In the genomic region with DNA sequence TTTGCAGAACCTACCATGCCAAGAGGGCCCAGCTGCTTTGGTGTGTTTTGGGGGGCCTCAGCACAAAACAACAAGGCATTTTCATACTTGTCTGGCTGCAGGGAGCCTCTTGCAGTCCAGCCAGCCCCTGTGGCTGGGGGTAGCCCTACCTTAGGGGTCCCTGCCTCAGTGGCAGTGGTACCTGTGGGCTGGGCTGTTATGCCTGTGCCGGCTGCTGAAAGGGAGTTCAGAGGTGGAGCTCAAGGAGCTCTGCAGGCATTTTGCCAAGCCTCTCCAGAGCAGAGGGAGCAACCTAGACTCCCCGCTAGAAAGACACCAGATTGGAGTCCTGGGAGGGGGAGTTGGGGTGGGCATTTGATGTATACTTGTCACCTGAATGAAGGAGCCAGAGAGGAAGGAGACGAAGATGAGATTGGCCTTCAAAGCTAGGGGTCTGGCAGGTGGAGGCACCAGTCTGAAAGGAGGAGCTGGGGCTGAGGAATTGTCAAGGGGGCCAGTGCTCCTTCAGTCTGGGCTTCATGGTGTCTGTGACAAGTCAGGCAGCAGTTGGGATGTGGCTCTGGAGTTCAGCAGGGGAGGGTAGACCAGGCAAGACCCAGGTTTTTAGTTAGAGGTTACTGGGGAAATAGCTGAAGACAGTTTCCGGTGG, we compare ENCODE assay signal across 11 cellular contexts. TPM values are rescaled to one million over a fixed set of nuclear protein-coding genes. Genes with fewer than 3 reads are reported as not detected.
DNase-seq lines count a peak whose midpoint lies in the region; ATAC-seq, FAIRE-seq and TF ChIP-seq lines count a peak whose summit lies in the region.
"Had no signal": no experiment of that assay in that cellular context is flagged by ENCODE, and none has a peak within 500 bp of the region (broad histone marks: within the 10 kb centered on the region; RNA-seq: fewer than 3 reads in every experiment).

No MANE protein-coding gene starts in this region.

- peaks cover 4 to 24% of the 10 kb centered on the region in 2 experiments; a peak in 4 of 5 replicates for H3K36me3 ChIP-seq in HepG2 (replicated peaks in 1 of 2; ENCODE audit: control insufficient read depth in 1 of 2, insufficient read depth in 2 of 2, low read length in 2 of 2)

- ATAC-seq in activated naive CD4-positive, alpha-beta T cell treated with anti-CD3 and anti-CD28 coated beads, Interleukin-2, amount 50 U/mL, for 72 hours: no peak
- ATAC-seq in HepG2 (no peak), HG03378 (IDR thresholded peaks at IDR 0.05; ENCODE audit: unreplicated experiment) (no peak), GM19455 (IDR thresholded peaks at IDR 0.05; ENCODE audit: unreplicated experiment) (no peak)

- H4K20me1 ChIP-seq in HepG2 (ENCODE audit: insufficient read depth, low read length): no peaks in the 10 kb centered on the region

- H3K79me2 ChIP-seq in HepG2 (ENCODE audit: insufficient read depth, low read length): peaks cover 37% of the 10 kb centered on the region

- H3K4me1 Mint-ChIP-seq in activated naive CD4-positive, alpha-beta T cell treated with anti-CD3 and anti-CD28 coated beads for 36 hours (ENCODE audit: low read depth): peaks cover 4% of the 10 kb centered on the region
- no peaks in the 10 kb centered on the region for H3K4me1 Mint-ChIP-seq in type B pancreatic cell (ENCODE audit: unreplicated experiment)

- TF ChIP-seq CTCF in HepG2 (CRISPR knock-in tag; IDR thresholded peaks at IDR 0.05): no peak
- TF ChIP-seq CTCF in type B pancreatic cell (conservative IDR thresholded peaks at IDR 0.05): no peak

- POLR2A ChIA-PET in HepG2 (lab: Yijun Ruan, JAX): interaction anchor here (1.0 to 6.6 kb wide), 8 partner anchors 8 to 222 kb away, joined by 3 to 91 read pairs (median 31); partner anchors contain the start of genes GDF9, HSPA4, LEAP2 and UQCRQ

- no peaks in the 10 kb centered on the region for H3K9me3 ChIP-seq in HepG2 (ENCODE audit: low read length)

- H2AFZ ChIP-seq in HepG2 (ENCODE audit: low read length): no peak overlapping the region

- no peak overlapping the region for H3K27ac Mint-ChIP-seq in activated naive CD4-positive, alpha-beta T cell treated with anti-CD3 and anti-CD28 coated beads for 36 hours
- H3K27ac Mint-ChIP-seq in activated naive CD4-positive, alpha-beta T cell treated with anti-CD3 and anti-CD28 coated beads, Interleukin-2, amount 50 U/mL, for 72 hours: no peak overlapping the region
- peak overlapping the region; percentile 18 for H3K27ac Mint-ChIP-seq in type B pancreatic cell

- no peak for TF ChIP-seq POLR2A in HepG2 (IDR thresholded peaks at IDR 0.05; ENCODE audit: insufficient read depth in 1 of 2, low read depth in 2 of 2, low read length in 2 of 2)

- H3K9me3 Mint-ChIP-seq in activated naive CD4-positive, alpha-beta T cell treated with anti-CD3 and anti-CD28 coated beads for 36 hours: no peaks in the 10 kb centered on the region
- no peaks in the 10 kb centered on the region for H3K9me3 Mint-ChIP-seq in activated naive CD4-positive, alpha-beta T cell treated with anti-CD3 and anti-CD28 coated beads, Interleukin-2, amount 50 U/mL, for 72 hours
- H3K9me3 Mint-ChIP-seq in type B pancreatic cell: no peaks in the 10 kb centered on the region

- peak overlapping the region; percentile 93 for H3K4me2 ChIP-seq in HepG2 (ENCODE audit: low read depth, low read length)

- no peak for DNase-seq in activated naive CD4-positive, alpha-beta T cell treated with anti-CD3 and anti-CD28 coated beads for 36 hours
- DNase-seq in activated naive CD4-positive, alpha-beta T cell treated with anti-CD3 and anti-CD28 coated beads, Interleukin-2, amount 50 U/mL, for 72 hours (ENCODE audit: low spot score in 2 of 2): no peak
- DNase-seq in HepG2 (ENCODE audit: low spot score) (no peak), type B pancreatic cell (ENCODE audit: extremely low spot score, unreplicated experiment) (no peak), GM19238 (ENCODE audit: insufficient read length, low spot score) (no peak)
- DNase-seq: DMS153; stimulated activated CD4-positive, alpha-beta T cell treated with anti-CD3 and anti-CD28 coated beads, Interleukin-2, amount 100 ng/mL, for 48 hours had no signal

- in situ Hi-C loops in HepG2 (cut with HindIII; ENCODE audit: extremely low pct_ligation_motif_present, low pct_unique_long_range_greater_than_20kb): no loop called here

- peak overlapping the region; percentile 23 for H3K4me3 Mint-ChIP-seq in activated naive CD4-positive, alpha-beta T cell treated with anti-CD3 and anti-CD28 coated beads for 36 hours
- H3K4me3 Mint-ChIP-seq in type B pancreatic cell: peak overlapping the region; percentile 90

- intact Hi-C loops in activated naive CD4-positive, alpha-beta T cell treated with anti-CD3 and anti-CD28 coated beads for 36 hours (cut with micrococcal nuclease): no loop called here
- intact Hi-C loops in HepG2 (cut with micrococcal nuclease; ENCODE audit: unreplicated experiment): no loop called here

- H3K4me3 ChIP-seq in HepG2 (replicated peaks in 1 of 3; ENCODE audit: insufficient read depth in 1 of 3, low read depth in 2 of 3, low read length in 3 of 3): peak overlapping the region; percentile 79 to 94 (median 93)

- FAIRE-seq in HepG2 (lab: Jason Lieb, UNC): no peak

- no peaks in the 10 kb centered on the region for H3K27me3 ChIP-seq in HepG2 (ENCODE audit: control insufficient read depth in 1 of 2, insufficient read depth in 2 of 2, low read length in 2 of 2)

- H3K4me1 ChIP-seq in HepG2 (ENCODE audit: insufficient read depth, low read length): peaks cover 51% of the 10 kb centered on the region

- BruUV-seq in HepG2 (replicated peaks; lab: Mats Ljungman, UMichigan): no TSS peak

- no peak for TF ChIP-seq RAD21 in HepG2 (CRISPR knock-in tag; IDR thresholded peaks at IDR 0.05)

- TF ChIP-seq EP300 in HepG2 (IDR thresholded peaks at IDR 0.05; ENCODE audit: low read depth in 2 of 2, low read length in 2 of 2) (no peak), HepG2 (CRISPR knock-in tag; IDR thresholded peaks at IDR 0.05; ENCODE audit: borderline replicate concordance) (no peak)

- peak overlapping the region; percentile 91 for H3K27ac ChIP-seq in angular gyrus (ENCODE audit: low read depth, low read length)
- peak overlapping the region; percentile 90 for H3K27ac ChIP-seq in HepG2 (ENCODE audit: extremely low read length, insufficient read depth, low read length)

- WGBS in HepG2 (ENCODE audit: low lambda C conversion rate): 71% methylated on average over 4 of the region's 4 CpGs

- no peaks in the 10 kb centered on the region for H3K36me3 Mint-ChIP-seq in activated naive CD4-positive, alpha-beta T cell treated with anti-CD3 and anti-CD28 coated beads for 36 hours (ENCODE audit: low read depth)
- no peaks in the 10 kb centered on the region for H3K36me3 Mint-ChIP-seq in activated naive CD4-positive, alpha-beta T cell treated with anti-CD3 and anti-CD28 coated beads, Interleukin-2, amount 50 U/mL, for 72 hours
- no peaks in the 10 kb centered on the region for H3K36me3 Mint-ChIP-seq in type B pancreatic cell

- H3K27me3 Mint-ChIP-seq in activated naive CD4-positive, alpha-beta T cell treated with anti-CD3 and anti-CD28 coated beads for 36 hours (ENCODE audit: low read depth): peaks cover 58% of the 10 kb centered on the region
- peaks cover 67% of the 10 kb centered on the region for H3K27me3 Mint-ChIP-seq in type B pancreatic cell

- CTCF ChIA-PET in activated naive CD4-positive, alpha-beta T cell treated with anti-CD3 and anti-CD28 coated beads for 36 hours (lab: Charles Lee): interaction anchor here (0.5 to 4.6 kb wide), 14 partner anchors 9 to 328 kb away, joined by 3 to 45 read pairs (median 3); partner anchors contain the start of genes GDF9, SOWAHA and UQCRQ
- CTCF ChIA-PET in HepG2 (lab: Yijun Ruan, JAX; ENCODE audit: low intra/inter-chr PET ratio, low total read pairs): interaction anchor here (1.4 to 3.1 kb wide), 2 partner anchors 37 to 54 kb away, joined by 9 to 39 read pairs; partner anchors contain the start of genes GDF9 and UQCRQ

- peak overlapping the region; percentile 96 for H3K9ac ChIP-seq in HepG2 (ENCODE audit: insufficient read depth, low read depth, low read length)

RNA-seq across cellular contexts. Expression of gene SHROOM1, which starts 1.5 kb away (rescaled TPM):
- under 1 TPM; 0.21 to 0.64 TPM for total RNA-seq in activated naive CD4-positive, alpha-beta T cell treated with anti-CD3 and anti-CD28 coated beads for 36 hours
- total RNA-seq in activated naive CD4-positive, alpha-beta T cell treated with anti-CD3 and anti-CD28 coated beads, Interleukin-2, amount 50 U/mL, for 72 hours: 1 to 10 TPM; 1.3 to 2.3 TPM
- total RNA-seq in HepG2 (2016; rRNA removed; fragmentation: Illumina TruSeq; extraction: Trizol) (8.9 and 18.2 TPM in 2 replicates), type B pancreatic cell (ENCODE audit: low replicate concordance) (7.2 and 7.6 TPM in 2 replicates)
- total RNA-seq in HepG2 (2016; cell fraction: cytosol; rRNA removed; fragmentation: Illumina TruSeq; extraction: Trizol; ENCODE audit: low read depth): 2.9 and 3.0 TPM in 2 replicates
- 8.5 and 16.1 TPM in 2 replicates for total RNA-seq in HepG2 (2016; cell fraction: insoluble cytoplasmic fraction; rRNA removed; fragmentation: Illumina TruSeq; extraction: Trizol)
- total RNA-seq in HepG2 (2016; cell fraction: membrane; rRNA removed; fragmentation: Illumina TruSeq; extraction: Trizol): 6.2 and 8.3 TPM in 2 replicates
- 14.0 and 18.5 TPM in 2 replicates for total RNA-seq in HepG2 (2016; cell fraction: nucleus; rRNA removed; fragmentation: Illumina TruSeq; extraction: Trizol)
- polyA plus RNA-seq in HepG2 (2011; rRNA removed): 25.7 and 34.5 TPM in 2 replicates
- polyA plus RNA-seq in HepG2 (2011; cell fraction: cytosol; rRNA removed): 18.4 and 21.6 TPM in 2 replicates
- 60.0 and 62.0 TPM in 2 replicates for polyA plus RNA-seq in HepG2 (2011; cell fraction: nucleus; rRNA removed)
- polyA plus RNA-seq in HepG2 (2012): 12.5 and 16.7 TPM in 2 replicates
- 2.1 and 2.2 TPM in 2 replicates for polyA plus RNA-seq in HepG2 (2016; cell fraction: cytosol; fragmentation: Illumina TruSeq; extraction: Trizol; ENCODE audit: low read depth)
- polyA plus RNA-seq in HepG2 (2016; cell fraction: insoluble cytoplasmic fraction; fragmentation: Illumina TruSeq; extraction: Trizol; ENCODE audit: low read depth): 11.5 and 14.1 TPM in 2 replicates
- 4.6 and 5.0 TPM in 2 replicates for polyA plus RNA-seq in HepG2 (2016; cell fraction: membrane; fragmentation: Illumina TruSeq; extraction: Trizol; ENCODE audit: low read depth)
- 52.3 and 58.0 TPM in 2 replicates for polyA plus RNA-seq in HepG2 (2016; cell fraction: nucleus; fragmentation: Illumina TruSeq; extraction: Trizol; ENCODE audit: insufficient read depth, low read depth)
- 10.1 and 31.5 TPM in 2 replicates for polyA minus RNA-seq in HepG2 (2011; rRNA and poly(A)+ RNA removed; ENCODE audit: low replicate concordance)
- polyA minus RNA-seq in HepG2 (2011; cell fraction: cytosol; rRNA and poly(A)+ RNA removed): 14.4 and 20.5 TPM in 2 replicates
- polyA minus RNA-seq in HepG2 (2011; cell fraction: nucleus; rRNA and poly(A)+ RNA removed): 29.1 and 42.4 TPM in 2 replicates

RNA-seq across cellular contexts. Expression of gene SOWAHA, which starts 15.9 kb away (rescaled TPM):
- total RNA-seq in activated naive CD4-positive, alpha-beta T cell treated with anti-CD3 and anti-CD28 coated beads for 36 hours: not detected
- not detected for total RNA-seq in activated naive CD4-positive, alpha-beta T cell treated with anti-CD3 and anti-CD28 coated beads, Interleukin-2, amount 50 U/mL, for 72 hours
- total RNA-seq in HepG2 (2016; rRNA removed; fragmentation: Illumina TruSeq; extraction: Trizol): 1.9 and 2.0 TPM in 2 replicates
- 0.35 and 0.40 TPM in 2 replicates for total RNA-seq in HepG2 (2016; cell fraction: cytosol; rRNA removed; fragmentation: Illumina TruSeq; extraction: Trizol; ENCODE audit: low read depth)
- 2.0 and 2.2 TPM in 2 replicates for total RNA-seq in HepG2 (2016; cell fraction: insoluble cytoplasmic fraction; rRNA removed; fragmentation: Illumina TruSeq; extraction: Trizol)
- 1.4 and 1.6 TPM in 2 replicates for total RNA-seq in HepG2 (2016; cell fraction: membrane; rRNA removed; fragmentation: Illumina TruSeq; extraction: Trizol)
- 1.1 and 1.6 TPM in 2 replicates for total RNA-seq in HepG2 (2016; cell fraction: nucleus; rRNA removed; fragmentation: Illumina TruSeq; extraction: Trizol)
- 0.82 and 0.95 TPM in 2 replicates for polyA plus RNA-seq in HepG2 (2011; rRNA removed)
- polyA plus RNA-seq in HepG2 (2011; cell fraction: cytosol; rRNA removed): 0.88 and 1.0 TPM in 2 replicates
- 0.57 and 0.77 TPM in 2 replicates for polyA plus RNA-seq in HepG2 (2011; cell fraction: nucleus; rRNA removed)
- 0.73 and 0.79 TPM in 2 replicates for polyA plus RNA-seq in HepG2 (2012)
- polyA plus RNA-seq in HepG2 (2016; cell fraction: cytosol; fragmentation: Illumina TruSeq; extraction: Trizol; ENCODE audit: low read depth): 0.28 and 0.41 TPM in 2 replicates
- polyA plus RNA-seq in HepG2 (2016; cell fraction: insoluble cytoplasmic fraction; fragmentation: Illumina TruSeq; extraction: Trizol; ENCODE audit: low read depth): 2.7 and 2.9 TPM in 2 replicates
- 1.2 and 1.3 TPM in 2 replicates for polyA plus RNA-seq in HepG2 (2016; cell fraction: membrane; fragmentation: Illumina TruSeq; extraction: Trizol; ENCODE audit: low read depth)
- 1.7 and 1.8 TPM in 2 replicates for polyA plus RNA-seq in HepG2 (2016; cell fraction: nucleus; fragmentation: Illumina TruSeq; extraction: Trizol; ENCODE audit: insufficient read depth, low read depth)
- 2.2 TPM in 1 of 2 replicates, not detected in the other for polyA minus RNA-seq in HepG2 (2011; rRNA and poly(A)+ RNA removed; ENCODE audit: low replicate concordance)
- polyA minus RNA-seq in HepG2 (2011; cell fraction: cytosol; rRNA and poly(A)+ RNA removed): 0.49 and 1.1 TPM in 2 replicates
- 0.62 and 0.64 TPM in 2 replicates for polyA minus RNA-seq in HepG2 (2011; cell fraction: nucleus; rRNA and poly(A)+ RNA removed)
- total RNA-seq in type B pancreatic cell (ENCODE audit: low replicate concordance): 2.5 and 4.4 TPM in 2 replicates
- total RNA-seq: lung microvascular endothelial cell had no signal

RNA-seq across cellular contexts. Expression of gene GDF9, which starts 37.3 kb away (rescaled TPM):
- 1 to 10 TPM in 1 of 2 experiments, under 1 TPM in 1; 0.64 to 1.2 TPM for total RNA-seq in activated naive CD4-positive, alpha-beta T cell treated with anti-CD3 and anti-CD28 coated beads for 36 hours
- total RNA-seq in activated naive CD4-positive, alpha-beta T cell treated with anti-CD3 and anti-CD28 coated beads, Interleukin-2, amount 50 U/mL, for 72 hours: 1 to 10 TPM; 1.1 to 1.3 TPM
- total RNA-seq in HepG2 (2016; rRNA removed; fragmentation: Illumina TruSeq; extraction: Trizol) (0.07 and 0.38 TPM in 2 replicates), type B pancreatic cell (ENCODE audit: low replicate concordance) (1.4 and 1.5 TPM in 2 replicates)
- 0.20 and 0.71 TPM in 2 replicates for total RNA-seq in HepG2 (2016; cell fraction: cytosol; rRNA removed; fragmentation: Illumina TruSeq; extraction: Trizol; ENCODE audit: low read depth)
- 0.15 and 0.49 TPM in 2 replicates for total RNA-seq in HepG2 (2016; cell fraction: insoluble cytoplasmic fraction; rRNA removed; fragmentation: Illumina TruSeq; extraction: Trizol)
- 0.46 and 0.55 TPM in 2 replicates for total RNA-seq in HepG2 (2016; cell fraction: membrane; rRNA removed; fragmentation: Illumina TruSeq; extraction: Trizol)
- total RNA-seq in HepG2 (2016; cell fraction: nucleus; rRNA removed; fragmentation: Illumina TruSeq; extraction: Trizol): 0.60 and 0.65 TPM in 2 replicates
- 0.33 and 0.50 TPM in 2 replicates for polyA plus RNA-seq in HepG2 (2011; rRNA removed)
- 0.09 and 0.24 TPM in 2 replicates for polyA plus RNA-seq in HepG2 (2011; cell fraction: cytosol; rRNA removed)
- polyA plus RNA-seq in HepG2 (2011; cell fraction: nucleus; rRNA removed): 0.51 and 0.68 TPM in 2 replicates
- 0.16 and 0.20 TPM in 2 replicates for polyA plus RNA-seq in HepG2 (2012)
- 0.07 and 0.37 TPM in 2 replicates for polyA plus RNA-seq in HepG2 (2016; cell fraction: cytosol; fragmentation: Illumina TruSeq; extraction: Trizol; ENCODE audit: low read depth)
- polyA plus RNA-seq in HepG2 (2016; cell fraction: insoluble cytoplasmic fraction; fragmentation: Illumina TruSeq; extraction: Trizol; ENCODE audit: low read depth): 0.21 and 0.23 TPM in 2 replicates
- polyA plus RNA-seq in HepG2 (2016; cell fraction: membrane; fragmentation: Illumina TruSeq; extraction: Trizol; ENCODE audit: low read depth): 0.21 and 0.26 TPM in 2 replicates
- 0.92 and 1.0 TPM in 2 replicates for polyA plus RNA-seq in HepG2 (2016; cell fraction: nucleus; fragmentation: Illumina TruSeq; extraction: Trizol; ENCODE audit: insufficient read depth, low read depth)
- polyA minus RNA-seq in HepG2 (2011; rRNA and poly(A)+ RNA removed; ENCODE audit: low replicate concordance): 0.21 and 0.84 TPM in 2 replicates
- not detected in 2 replicates for polyA minus RNA-seq in HepG2 (2011; cell fraction: cytosol; rRNA and poly(A)+ RNA removed)
- 0.64 and 2.0 TPM in 2 replicates for polyA minus RNA-seq in HepG2 (2011; cell fraction: nucleus; rRNA and poly(A)+ RNA removed)
- total RNA-seq: lung microvascular endothelial cell had no signal

RNA-seq across cellular contexts. Expression of gene UQCRQ, which starts 37.5 kb away (rescaled TPM):
- 100 to 1,000 TPM; 677 to 784 TPM for total RNA-seq in activated naive CD4-positive, alpha-beta T cell treated with anti-CD3 and anti-CD28 coated beads for 36 hours
- total RNA-seq in activated naive CD4-positive, alpha-beta T cell treated with anti-CD3 and anti-CD28 coated beads, Interleukin-2, amount 50 U/mL, for 72 hours: 100 to 1,000 TPM; 396 to 399 TPM
- 575 and 610 TPM in 2 replicates for total RNA-seq in HepG2 (2016; rRNA removed; fragmentation: Illumina TruSeq; extraction: Trizol)
- 434 and 616 TPM in 2 replicates for total RNA-seq in HepG2 (2016; cell fraction: cytosol; rRNA removed; fragmentation: Illumina TruSeq; extraction: Trizol; ENCODE audit: low read depth)
- total RNA-seq in HepG2 (2016; cell fraction: insoluble cytoplasmic fraction; rRNA removed; fragmentation: Illumina TruSeq; extraction: Trizol): 541 and 719 TPM in 2 replicates
- total RNA-seq in HepG2 (2016; cell fraction: membrane; rRNA removed; fragmentation: Illumina TruSeq; extraction: Trizol): 520 and 710 TPM in 2 replicates
- 214 and 220 TPM in 2 replicates for total RNA-seq in HepG2 (2016; cell fraction: nucleus; rRNA removed; fragmentation: Illumina TruSeq; extraction: Trizol)
- polyA plus RNA-seq in HepG2 (2011; rRNA removed): 237 and 257 TPM in 2 replicates
- polyA plus RNA-seq in HepG2 (2011; cell fraction: cytosol; rRNA removed): 173 and 215 TPM in 2 replicates
- polyA plus RNA-seq in HepG2 (2011; cell fraction: nucleus; rRNA removed): 111 and 145 TPM in 2 replicates
- polyA plus RNA-seq in HepG2 (2012): 221 and 310 TPM in 2 replicates
- 298 and 464 TPM in 2 replicates for polyA plus RNA-seq in HepG2 (2016; cell fraction: cytosol; fragmentation: Illumina TruSeq; extraction: Trizol; ENCODE audit: low read depth)
- 393 and 430 TPM in 2 replicates for polyA plus RNA-seq in HepG2 (2016; cell fraction: insoluble cytoplasmic fraction; fragmentation: Illumina TruSeq; extraction: Trizol; ENCODE audit: low read depth)
- 329 and 431 TPM in 2 replicates for polyA plus RNA-seq in HepG2 (2016; cell fraction: membrane; fragmentation: Illumina TruSeq; extraction: Trizol; ENCODE audit: low read depth)
- polyA plus RNA-seq in HepG2 (2016; cell fraction: nucleus; fragmentation: Illumina TruSeq; extraction: Trizol; ENCODE audit: insufficient read depth, low read depth): 240 and 275 TPM in 2 replicates
- 39.6 and 61.4 TPM in 2 replicates for polyA minus RNA-seq in HepG2 (2011; rRNA and poly(A)+ RNA removed; ENCODE audit: low replicate concordance)
- polyA minus RNA-seq in HepG2 (2011; cell fraction: cytosol; rRNA and poly(A)+ RNA removed): 26.8 and 32.8 TPM in 2 replicates
- 52.9 and 60.8 TPM in 2 replicates for polyA minus RNA-seq in HepG2 (2011; cell fraction: nucleus; rRNA and poly(A)+ RNA removed)
- total RNA-seq in type B pancreatic cell (ENCODE audit: low replicate concordance): 445 and 544 TPM in 2 replicates

RNA-seq across cellular contexts. Expression of gene LEAP2, which starts 44.5 kb away (rescaled TPM):
- 1 to 10 TPM; 1.8 to 2.0 TPM for total RNA-seq in activated naive CD4-positive, alpha-beta T cell treated with anti-CD3 and anti-CD28 coated beads for 36 hours
- 1 to 10 TPM; 1.5 to 3.8 TPM for total RNA-seq in activated naive CD4-positive, alpha-beta T cell treated with anti-CD3 and anti-CD28 coated beads, Interleukin-2, amount 50 U/mL, for 72 hours
- 19.8 and 23.9 TPM in 2 replicates for total RNA-seq in HepG2 (2016; rRNA removed; fragmentation: Illumina TruSeq; extraction: Trizol)
- total RNA-seq in HepG2 (2016; cell fraction: cytosol; rRNA removed; fragmentation: Illumina TruSeq; extraction: Trizol; ENCODE audit: low read depth): 31.9 and 33.8 TPM in 2 replicates
- 21.4 and 22.6 TPM in 2 replicates for total RNA-seq in HepG2 (2016; cell fraction: insoluble cytoplasmic fraction; rRNA removed; fragmentation: Illumina TruSeq; extraction: Trizol)
- 22.4 and 23.2 TPM in 2 replicates for total RNA-seq in HepG2 (2016; cell fraction: membrane; rRNA removed; fragmentation: Illumina TruSeq; extraction: Trizol)
- total RNA-seq in HepG2 (2016; cell fraction: nucleus; rRNA removed; fragmentation: Illumina TruSeq; extraction: Trizol): 17.3 and 21.3 TPM in 2 replicates
- 51.9 and 70.9 TPM in 2 replicates for polyA plus RNA-seq in HepG2 (2011; rRNA removed)
- 18.2 and 34.0 TPM in 2 replicates for polyA plus RNA-seq in HepG2 (2011; cell fraction: cytosol; rRNA removed)
- polyA plus RNA-seq in HepG2 (2011; cell fraction: nucleus; rRNA removed): 19.5 and 30.9 TPM in 2 replicates
- 83.9 and 193 TPM in 2 replicates for polyA plus RNA-seq in HepG2 (2012)
- polyA plus RNA-seq in HepG2 (2016; cell fraction: cytosol; fragmentation: Illumina TruSeq; extraction: Trizol; ENCODE audit: low read depth): 9.5 and 10.5 TPM in 2 replicates
- 12.1 and 12.5 TPM in 2 replicates for polyA plus RNA-seq in HepG2 (2016; cell fraction: insoluble cytoplasmic fraction; fragmentation: Illumina TruSeq; extraction: Trizol; ENCODE audit: low read depth)
- polyA plus RNA-seq in HepG2 (2016; cell fraction: membrane; fragmentation: Illumina TruSeq; extraction: Trizol; ENCODE audit: low read depth): 7.0 and 11.1 TPM in 2 replicates
- polyA plus RNA-seq in HepG2 (2016; cell fraction: nucleus; fragmentation: Illumina TruSeq; extraction: Trizol; ENCODE audit: insufficient read depth, low read depth): 19.5 and 23.5 TPM in 2 replicates
- polyA minus RNA-seq in HepG2 (2011; rRNA and poly(A)+ RNA removed; ENCODE audit: low replicate concordance): 3.2 and 62.6 TPM in 2 replicates
- polyA minus RNA-seq in HepG2 (2011; cell fraction: cytosol; rRNA and poly(A)+ RNA removed): 68.1 and 102 TPM in 2 replicates
- 42.6 and 69.6 TPM in 2 replicates for polyA minus RNA-seq in HepG2 (2011; cell fraction: nucleus; rRNA and poly(A)+ RNA removed)
- 2.5 and 2.9 TPM in 2 replicates for total RNA-seq in type B pancreatic cell (ENCODE audit: low replicate concordance)
